8 cellular contexts compared by ENCODE assay signal in the genomic region with DNA sequence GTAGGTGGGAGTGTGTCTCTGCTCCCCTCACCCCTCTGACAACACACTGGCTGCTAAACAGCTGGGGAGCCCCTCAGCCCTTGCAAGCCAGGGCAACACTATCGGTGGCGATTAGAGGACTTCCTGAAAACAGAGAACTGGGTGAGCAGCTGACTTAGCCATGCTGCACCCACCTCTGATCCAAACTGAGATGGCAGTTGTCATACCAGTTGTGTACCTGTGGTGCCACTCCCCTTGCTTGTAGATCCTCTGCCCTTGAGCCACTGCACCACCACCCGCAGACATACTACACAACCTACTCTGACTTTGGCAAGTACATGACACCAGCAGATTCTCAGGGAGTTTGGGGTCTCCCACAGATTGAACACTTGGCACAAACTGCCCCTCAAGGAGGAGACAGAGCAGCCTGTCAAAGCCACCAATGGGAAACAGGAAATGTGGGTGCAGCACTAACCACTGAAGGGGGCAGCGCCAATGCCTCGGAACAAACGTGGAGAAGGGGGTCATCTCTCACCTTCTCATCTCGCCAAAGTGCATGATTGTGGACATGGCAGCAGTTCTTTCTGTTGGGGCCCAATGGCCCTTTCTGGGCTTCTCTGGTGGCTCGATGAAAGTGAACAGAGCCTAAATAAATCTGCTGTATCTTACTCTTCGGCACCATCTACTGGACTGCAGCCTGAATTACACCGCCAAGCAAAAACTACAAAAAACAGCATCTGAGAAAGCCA.
DNase-seq lines count a peak whose midpoint lies in the region; ATAC-seq, FAIRE-seq and TF ChIP-seq lines count a peak whose summit lies in the region.

No MANE protein-coding gene starts in this region.

- no peaks in the 10 kb centered on the region for H3K79me2 ChIP-seq in keratinocyte (ENCODE audit: control insufficient read depth, insufficient read depth, low read length)

- dilution Hi-C loops in keratinocyte (cut with MboI; ENCODE audit: extremely low pct_ligation_motif_present, low sequenced_read_pairs), result no loop called here

- H3K36me3 ChIP-seq in keratinocyte (ENCODE audit: control insufficient read depth in 2 of 2, extremely low read depth in 1 of 2, insufficient read depth in 2 of 2, low read length in 2 of 2) (peaks cover 3 to 5% of the 10 kb centered on the region in 2 experiments), tibial artery (peaks cover 9 to 12% (median 10%) of the 10 kb centered on the region in 3 donors)

- no peak overlapping the region for H3K9ac ChIP-seq in keratinocyte (ENCODE audit: control insufficient read depth, extremely low read depth, insufficient read depth, low read length)

- peak; percentile 80 for FAIRE-seq in keratinocyte (lab: Jason Lieb, UNC)

- peak; percentile 14 for DNase-seq in DMS 273 treated with DMSO at 0.1 percent for 48 hours (lab: John Stamatoyannopoulos, UW)
- peak; percentile 31 for DNase-seq in GM20000 (ENCODE audit: low spot score)
- peak; percentile 42 for DNase-seq in NCI-H69 (lab: John Stamatoyannopoulos, UW)
- peak; percentile 34 for DNase-seq in amniotic epithelial cell (ENCODE audit: low read depth)
- no peak for DNase-seq in keratinocyte (ENCODE audit: low read depth, low spot score)
- no peak for DNase-seq in tibial artery
- DNase-seq in posterior vena cava (ENCODE audit: low spot score), result no peak

- peak; percentile 50 for TF ChIP-seq CTCF in GM20000 (IDR thresholded peaks at IDR 0.05; ENCODE audit: extremely low read depth, missing control alignments)
- peak; percentile 63 to 79 (median 75) for TF ChIP-seq CTCF in keratinocyte (optimal IDR thresholded peaks at IDR 0.05 in 1 of 3, IDR thresholded peaks at IDR 0.05 in 1 of 3, conservative IDR thresholded peaks at IDR 0.05 in 1 of 3; ENCODE audit: extremely low read depth in 1 of 3, insufficient read depth in 2 of 3, low read length in 3 of 3)
- TF ChIP-seq CTCF in tibial artery (IDR thresholded peaks at IDR 0.05), result peak; percentile 36 to 44

- H2AFZ ChIP-seq in keratinocyte (ENCODE audit: control insufficient read depth, low read length), result no peak overlapping the region

- no peaks in the 10 kb centered on the region for H3K9me1 ChIP-seq in keratinocyte (ENCODE audit: control insufficient read depth, extremely low read depth, insufficient read depth, low read length)

- H4K20me1 ChIP-seq in keratinocyte (ENCODE audit: control insufficient read depth, extremely low read depth, insufficient read depth, low read length), result no peaks in the 10 kb centered on the region

- H3K4me1 ChIP-seq in keratinocyte (ENCODE audit: control insufficient read depth, extremely low read depth, insufficient read depth, low read length) (no peaks in the 10 kb centered on the region), tibial artery (no peaks in the 10 kb centered on the region)

- no peak overlapping the region for H3K4me2 ChIP-seq in keratinocyte (ENCODE audit: control insufficient read depth, extremely low read depth, insufficient read depth, low read depth, low read length)

- H3K27ac ChIP-seq in keratinocyte (ENCODE audit: control insufficient read depth, insufficient read depth, low read length) (no peak overlapping the region), tibial artery (no peak overlapping the region)

- H3K27me3 ChIP-seq in keratinocyte (ENCODE audit: control insufficient read depth, extremely low read depth, insufficient read depth, low read length), result no peaks in the 10 kb centered on the region
- H3K27me3 ChIP-seq in tibial artery, result no peaks in the 10 kb centered on the region

- no peak for ATAC-seq in HG02763 (IDR thresholded peaks at IDR 0.05; ENCODE audit: unreplicated experiment)

- H3K9me3 ChIP-seq in keratinocyte (ENCODE audit: control insufficient read depth, low read depth, low read length) (no peaks in the 10 kb centered on the region), tibial artery (peaks cover 0 to 7% (median 0%) of the 10 kb centered on the region in 3 donors)

- H3K4me3 ChIP-seq in keratinocyte (ENCODE audit: control insufficient read depth in 2 of 3, extremely low read depth in 1 of 3, insufficient read depth in 2 of 3, low read depth in 1 of 3, low read length in 3 of 3) (no peak overlapping the region), tibial artery (no peak overlapping the region)

- intact Hi-C loops in tibial artery (cut with DNase I; ENCODE audit: low total_unique reads), result no loop called here
- intact Hi-C loops in posterior vena cava (cut with DNase I), result no loop called here

Comparison
In these comparisons a context has a peak if more than half of its experiments do, and no peak if none do; other contexts are left out.
1. DNase-seq: peak in DMS 273 treated with DMSO at 0.1 percent for 48 hours (single experiment), GM20000 (single experiment), NCI-H69 (single experiment) and amniotic epithelial cell (single experiment); none in keratinocyte (single experiment), tibial artery (0 of 2) and posterior vena cava (single experiment).
2. Peak in every context shown above with its lines, with median percentiles within 50 percentile points of each other: CTCF ChIP-seq.